8 cellular contexts compared by ENCODE assay signal in the genomic region with DNA sequence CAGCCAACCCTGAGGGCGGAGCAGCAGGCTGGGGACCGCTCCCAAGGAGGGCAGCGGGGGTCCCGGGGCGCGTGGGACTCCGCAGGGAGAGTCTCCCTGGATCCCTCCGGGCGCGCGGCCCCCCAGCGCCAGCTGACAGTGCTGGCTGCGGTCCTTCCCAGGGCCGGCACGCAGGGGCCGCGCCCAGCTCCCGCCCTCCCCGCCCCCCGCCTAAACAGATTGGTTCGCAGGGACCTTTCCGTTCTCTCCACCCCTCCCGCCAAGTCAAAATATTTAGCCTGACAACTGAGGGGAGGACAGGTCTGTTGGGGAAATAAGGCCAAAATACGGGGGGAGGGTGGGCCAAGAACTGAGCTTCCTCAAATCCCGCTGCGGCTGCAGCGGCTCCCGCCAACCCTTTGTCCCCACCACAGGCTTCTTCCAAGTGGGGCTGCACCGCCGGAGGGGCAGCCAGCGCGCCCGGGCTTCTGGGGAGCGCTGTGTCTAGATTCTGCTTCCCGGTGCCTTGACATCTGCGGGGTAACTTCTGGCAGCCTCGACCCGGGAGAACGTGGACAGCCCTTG. TPM values are rescaled to one million over a fixed set of nuclear protein-coding genes. Genes with fewer than 3 reads are reported as not detected.
DNase-seq lines count a peak whose midpoint lies in the region; ATAC-seq and TF ChIP-seq lines count a peak whose summit lies in the region.

TSS of gene INSRR (minus strand) at position 159 of the 564 bp plus-strand sequence. CDS start 496 bp downstream, outside the sequence.

- H3K36me3 ChIP-seq in adipocyte (ENCODE audit: control insufficient read depth, insufficient read depth, low read length, severe bottlenecking) (no peaks in the 10 kb centered on the region), tibial nerve (no peaks in the 10 kb centered on the region), aorta (ENCODE audit: control insufficient read depth in 1 of 2, insufficient read depth in 2 of 2, low read length in 1 of 2) (no peaks in the 10 kb centered on the region)

- H3K4me1 Mint-ChIP-seq in activated CD8-positive, alpha-beta memory T cell treated with anti-CD3 and anti-CD28 coated beads, Interleukin-2, amount 10 ng/mL, durations not matched to agents 7 days and 5 days, result peaks cover 40% of the 10 kb centered on the region

- no peak for DNase-seq in activated CD8-positive, alpha-beta memory T cell treated with anti-CD3 and anti-CD28 coated beads, Interleukin-2, amount 10 ng/mL, durations not matched to agents 7 days and 5 days
- DNase-seq in activated CD8-positive, alpha-beta memory T cell treated with anti-CD3 and anti-CD28 coated beads, Interleukin-2, amount 50 U/mL, for 48 hours, result no peak
- DNase-seq in adipocyte (ENCODE audit: low read depth) (peak; percentile 26), iPS-NIHi7 (ENCODE audit: extremely low spot score) (peak; percentile 51), tibial nerve (ENCODE audit: low spot score in 2 of 2) (no peak), aorta (no peak), T-helper 9 cell (no peak)

- peak within 1 kb of the TSS; percentile 71 for H3K4me3 ChIP-seq in adipocyte (ENCODE audit: low read length)
- peak within 1 kb of the TSS in 3 of 4 donors; percentile 9 to 37 (median 28) for H3K4me3 ChIP-seq in tibial nerve
- no peak within 1 kb of the TSS for H3K4me3 ChIP-seq in aorta (ENCODE audit: low read length in 2 of 2)

- H3K27me3 ChIP-seq in adipocyte (replicated peaks; ENCODE audit: control insufficient read depth, insufficient read depth, low read length), result peaks cover 54% of the 10 kb centered on the region
- peaks cover 0 to 79% of the 10 kb centered on the region in 2 donors for H3K27me3 ChIP-seq in tibial nerve
- no peaks in the 10 kb centered on the region for H3K27me3 ChIP-seq in aorta (ENCODE audit: control insufficient read depth in 1 of 2, insufficient read depth in 2 of 2, low read length in 1 of 2)

- H3K4me1 ChIP-seq in adipocyte (ENCODE audit: control insufficient read depth, insufficient read depth, low read length) (peaks cover 14% of the 10 kb centered on the region), tibial nerve (peaks cover 0 to 28% (median 17%) of the 10 kb centered on the region in 4 donors), aorta (ENCODE audit: control insufficient read depth in 1 of 2, insufficient read depth in 2 of 2, low read length in 2 of 2) (no peaks in the 10 kb centered on the region)

- H3K4me3 Mint-ChIP-seq in activated CD8-positive, alpha-beta memory T cell treated with anti-CD3 and anti-CD28 coated beads, Interleukin-2, amount 10 ng/mL, durations not matched to agents 7 days and 5 days, result peak within 1 kb of the TSS; percentile 72

- H3K9me3 Mint-ChIP-seq in activated CD8-positive, alpha-beta memory T cell treated with anti-CD3 and anti-CD28 coated beads, Interleukin-2, amount 10 ng/mL, durations not matched to agents 7 days and 5 days (ENCODE audit: low read depth), result no peaks in the 10 kb centered on the region

- CTCF ChIA-PET in activated CD8-positive, alpha-beta memory T cell treated with anti-CD3 and anti-CD28 coated beads, Interleukin-2, amount 10 ng/mL, durations not matched to agents 7 days and 5 days (lab: Charles Lee), result interaction anchor here (0.8 to 21.5 kb wide), 27 partner anchors 10 to 251 kb away, joined by 3 to 600 read pairs (median 12); partner anchors contain the start of genes HDGF, ISG20L2, METTL25B and MRPL24

- H3K9me3 ChIP-seq in adipocyte (ENCODE audit: control insufficient read depth, low read length), result no peaks in the 10 kb centered on the region
- no peaks in the 10 kb centered on the region for H3K9me3 ChIP-seq in tibial nerve
- H3K9me3 ChIP-seq in aorta (ENCODE audit: control insufficient read depth, low read length), result no peaks in the 10 kb centered on the region

- no peak within 1 kb of the TSS for H3K27ac Mint-ChIP-seq in activated CD8-positive, alpha-beta memory T cell treated with anti-CD3 and anti-CD28 coated beads, Interleukin-2, amount 10 ng/mL, durations not matched to agents 7 days and 5 days

- H3K27ac ChIP-seq in tibial nerve (no peak within 1 kb of the TSS), aorta (ENCODE audit: low read depth in 1 of 2, low read length in 2 of 2) (no peak within 1 kb of the TSS)

- ATAC-seq in activated CD8-positive, alpha-beta memory T cell treated with anti-CD3 and anti-CD28 coated beads, Interleukin-2, amount 10 ng/mL, durations not matched to agents 7 days and 5 days, result no peak
- ATAC-seq in aorta (ENCODE audit: low FRiP score), result no peak
- no peak for ATAC-seq in GM21825 (IDR thresholded peaks at IDR 0.05; ENCODE audit: unreplicated experiment)

- no peaks in the 10 kb centered on the region for H3K36me3 Mint-ChIP-seq in activated CD8-positive, alpha-beta memory T cell treated with anti-CD3 and anti-CD28 coated beads, Interleukin-2, amount 10 ng/mL, durations not matched to agents 7 days and 5 days

- H3K9ac ChIP-seq in adipocyte (ENCODE audit: low read length), result no peak within 1 kb of the TSS

- WGBS in tibial nerve, 2 donors, result 3 to 5% methylated on average over 34 to 36 of the region's 39 CpGs
- WGBS in aorta, 2 donors, result 3% methylated on average over 33 to 39 of the region's 39 CpGs

- peaks cover 46% of the 10 kb centered on the region for H3K27me3 Mint-ChIP-seq in activated CD8-positive, alpha-beta memory T cell treated with anti-CD3 and anti-CD28 coated beads, Interleukin-2, amount 10 ng/mL, durations not matched to agents 7 days and 5 days

- intact Hi-C loops in aorta (cut with DNase I), result no loop called here

- TF ChIP-seq EP300 in tibial nerve (IDR thresholded peaks at IDR 0.05), result no peak

- TF ChIP-seq CTCF in tibial nerve (IDR thresholded peaks at IDR 0.05), result no peak

- TF ChIP-seq POLR2A in tibial nerve (IDR thresholded peaks at IDR 0.05), result no peak

RNA-seq across cellular contexts. Expression of gene INSRR, which starts in this region (rescaled TPM):
- under 1 TPM; 0.09 to 0.19 TPM for total RNA-seq in activated CD8-positive, alpha-beta memory T cell treated with anti-CD3 and anti-CD28 coated beads, Interleukin-2, amount 10 ng/mL, durations not matched to agents 7 days and 5 days
- total RNA-seq in tibial nerve, result under 1 TPM; under 0.01 to 0.60 (median 0.20) TPM
- under 1 TPM in 1 of 2 donors, not detected in 1; 0.51 TPM for total RNA-seq in aorta
- polyA plus RNA-seq in aorta, result not detected

Comparison
In these comparisons a context has a peak if more than half of its experiments do, and no peak if none do; other contexts are left out.
1. DNase-seq: peak in adipocyte (single experiment) and iPS-NIHi7 (single experiment); none in activated CD8-positive, alpha-beta memory T cell treated with anti-CD3 and anti-CD28 coated beads, Interleukin-2, amount 10 ng/mL, durations not matched to agents 7 days and 5 days (single experiment), activated CD8-positive, alpha-beta memory T cell treated with anti-CD3 and anti-CD28 coated beads, Interleukin-2, amount 50 U/mL, for 48 hours (single experiment), tibial nerve (0 of 2), aorta (0 of 2) and T-helper 9 cell (single experiment).
2. H3K4me3 ChIP-seq: peak in adipocyte (single experiment) and tibial nerve (3 of 4); none in aorta (0 of 2).